23 cellular contexts compared by ENCODE assay signal in the genomic region with DNA sequence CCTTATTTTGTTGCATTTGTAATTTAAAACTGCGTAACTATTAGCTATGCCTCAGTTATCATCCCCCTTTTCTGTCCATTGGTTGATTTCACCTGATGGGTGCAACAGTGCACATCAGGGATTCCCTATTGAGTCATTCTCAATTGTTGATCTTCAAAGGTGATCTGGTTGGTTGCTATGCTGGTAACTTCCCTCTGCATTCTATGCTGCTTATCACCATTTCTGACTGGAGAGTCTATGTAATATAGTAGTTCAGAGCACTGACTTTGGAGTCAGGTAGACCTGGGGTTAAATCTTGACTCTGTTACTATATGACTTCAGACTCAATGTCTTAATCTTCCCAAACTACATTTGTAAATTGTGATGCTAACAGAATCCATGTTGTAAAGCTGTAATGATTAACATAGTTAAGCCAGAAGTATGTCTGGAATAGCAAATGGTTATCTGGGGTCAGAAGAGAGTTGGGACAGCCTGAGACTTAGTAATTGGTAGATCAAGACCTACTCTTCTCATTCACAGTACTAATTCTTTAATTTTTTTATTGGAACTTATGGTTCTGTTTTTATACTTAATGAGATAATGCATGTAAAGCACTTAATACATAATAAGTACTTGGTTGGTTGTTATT. TPM values are rescaled to one million over a fixed set of nuclear protein-coding genes. Genes with fewer than 3 reads are reported as not detected.
DNase-seq lines count a peak whose midpoint lies in the region; ATAC-seq and TF ChIP-seq lines count a peak whose summit lies in the region.
"Had no signal": no experiment of that assay in that cellular context is flagged by ENCODE, and none has a peak within 500 bp of the region (broad histone marks: within the 10 kb centered on the region; RNA-seq: fewer than 3 reads in every experiment).

No MANE protein-coding gene starts in this region.

- H3K27ac Mint-ChIP-seq in memory B cell: peak overlapping the region; percentile 37
- H3K27ac Mint-ChIP-seq: CD4-positive, CD25-positive, alpha-beta regulatory T cell; nephron progenitor cell; stimulated activated effector memory CD8-positive, alpha-beta T cell treated with anti-CD3 and anti-CD28 coated beads, Interleukin-12 subunit alpha, Interleukin-12 subunit beta, amount 100 ng/mL, for 72 hours had no signal

- TF ChIP-seq CTCF in epithelial cell of esophagus (IDR thresholded peaks at IDR 0.05; ENCODE audit: insufficient read depth, low read depth, low read length, missing control alignments): no peak

- no peak overlapping the region for H3K4me3 ChIP-seq in epithelial cell of esophagus (ENCODE audit: low read length)
- H3K4me3 ChIP-seq: adrenal gland, dorsolateral prefrontal cortex had no signal

- peaks cover 4% of the 10 kb centered on the region for H3K4me1 Mint-ChIP-seq in memory B cell

- DNase-seq in EH (ENCODE audit: low read depth): peak; percentile 6
- peak; percentile 39 for DNase-seq in NCI-H226
- peak; percentile 47 for DNase-seq in epithelial cell of esophagus (ENCODE audit: low read depth)
- no peak for DNase-seq in memory B cell (ENCODE audit: low spot score in 2 of 2)
- no peak for DNase-seq in SK-N-DZ (ENCODE audit: low spot score)
- no peak for DNase-seq in activated CD8-positive, alpha-beta memory T cell treated with anti-CD3 and anti-CD28 coated beads for 24 hours
- no peak for DNase-seq in activated naive CD4-positive, alpha-beta T cell treated with Interleukin-2 at 50 U/mL for 16 hours
- DNase-seq: activated CD4-positive, alpha-beta T cell treated with anti-CD3 and anti-CD28 coated beads, Interleukin-2, amount 50 U/mL, for 4 hours; activated effector memory CD4-positive, alpha-beta T cell treated with anti-CD3 and anti-CD28 coated beads, Interleukin-2, amount 50 U/mL, for 16 hours; adrenal gland; CD4-positive, CD25-positive, alpha-beta regulatory T cell; central memory CD4-positive, alpha-beta T cell; DMS79; dorsolateral prefrontal cortex; foreskin melanocyte; midbrain; NCI-H1105 treated with DMSO at 0.1 percent for 48 hours; NCI-H524 treated with DMSO at 0.1 percent for 48 hours; nephron progenitor cell; posterior cingulate gyrus; T-helper 1 cell had no signal

- no peaks in the 10 kb centered on the region for H3K27me3 Mint-ChIP-seq in memory B cell
- H3K27me3 Mint-ChIP-seq: CD4-positive, CD25-positive, alpha-beta regulatory T cell had no signal

- ATAC-seq in memory B cell (ENCODE audit: low read depth) (no peak), HG03432 (IDR thresholded peaks at IDR 0.05; ENCODE audit: unreplicated experiment) (no peak)
- ATAC-seq: stimulated activated effector memory CD8-positive, alpha-beta T cell treated with anti-CD3 and anti-CD28 coated beads, Interleukin-12 subunit alpha, Interleukin-12 subunit beta, amount 100 ng/mL, for 72 hours had no signal

- no peak overlapping the region for H3K4me3 Mint-ChIP-seq in memory B cell
- H3K4me3 Mint-ChIP-seq: CD4-positive, CD25-positive, alpha-beta regulatory T cell; nephron progenitor cell; stimulated activated effector memory CD8-positive, alpha-beta T cell treated with anti-CD3 and anti-CD28 coated beads, Interleukin-12 subunit alpha, Interleukin-12 subunit beta, amount 100 ng/mL, for 72 hours had no signal

- H3K9me3 Mint-ChIP-seq in memory B cell: no peaks in the 10 kb centered on the region
- H3K9me3 Mint-ChIP-seq: CD4-positive, CD25-positive, alpha-beta regulatory T cell; nephron progenitor cell; stimulated activated effector memory CD8-positive, alpha-beta T cell treated with anti-CD3 and anti-CD28 coated beads, Interleukin-12 subunit alpha, Interleukin-12 subunit beta, amount 100 ng/mL, for 72 hours had no signal

- H3K36me3 Mint-ChIP-seq in memory B cell: peaks cover 1% of the 10 kb centered on the region
- H3K36me3 Mint-ChIP-seq: stimulated activated effector memory CD8-positive, alpha-beta T cell treated with anti-CD3 and anti-CD28 coated beads, Interleukin-12 subunit alpha, Interleukin-12 subunit beta, amount 100 ng/mL, for 72 hours had no signal

RNA-seq across cellular contexts. Expression of a gene that starts 38.1 kb away (rescaled TPM):
- 13.9 and 17.8 TPM in 2 replicates for polyA plus RNA-seq in SK-N-DZ (2014; cell fraction: cytosol; rRNA removed)
- 9.9 and 11.1 TPM in 2 replicates for polyA plus RNA-seq in SK-N-DZ (2014; cell fraction: nucleus; rRNA removed)

Comparison
In these comparisons a context has a peak if more than half of its experiments do, and no peak if none do; other contexts are left out.
1. DNase-seq: peak in EH (single experiment), NCI-H226 (single experiment) and epithelial cell of esophagus (single experiment); none in memory B cell (0 of 2), SK-N-DZ (single experiment), activated CD8-positive, alpha-beta memory T cell treated with anti-CD3 and anti-CD28 coated beads for 24 hours (single experiment) and activated naive CD4-positive, alpha-beta T cell treated with Interleukin-2 at 50 U/mL for 16 hours (single experiment).